22 cellular contexts compared by ENCODE assay signal in the genomic region with DNA sequence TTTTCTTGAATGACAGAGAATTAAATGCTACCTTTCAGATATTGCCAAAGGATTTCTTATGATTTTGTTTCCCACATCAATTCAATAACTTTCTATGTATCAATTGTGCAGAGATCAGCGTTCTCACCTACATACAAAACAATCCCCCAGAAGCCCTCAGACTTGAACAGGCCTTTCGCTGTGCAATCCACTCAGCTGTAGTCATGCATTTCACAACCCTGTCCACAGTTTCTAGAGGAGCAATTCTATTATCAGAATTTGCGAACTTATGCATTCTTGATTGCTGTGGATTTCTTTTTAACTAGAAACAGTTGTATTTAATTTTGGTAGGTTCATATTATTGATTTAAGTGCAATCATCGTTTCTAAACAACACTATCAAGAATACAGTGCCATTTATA. TPM values are rescaled to one million over a fixed set of nuclear protein-coding genes. Genes with fewer than 3 reads are reported as not detected.
DNase-seq lines count a peak whose midpoint lies in the region; ATAC-seq and TF ChIP-seq lines count a peak whose summit lies in the region.
"Had no signal": no experiment of that assay in that cellular context is flagged by ENCODE, and none has a peak within 500 bp of the region (broad histone marks: within the 10 kb centered on the region; RNA-seq: fewer than 3 reads in every experiment).

No MANE protein-coding gene starts in this region.

- H3K27ac ChIP-seq in BLaER1 treated with 17β-estradiol and CSF1 and Interleukin-3, amounts not matched to agents 10 nM and 100 nM: peak overlapping the region in 8 of 11 experiments; percentile 20 to 90 (median 80); a peak in 14 of 22 replicates
- peak overlapping the region; percentile 63 to 70 for H3K27ac ChIP-seq in left lung
- H3K27ac ChIP-seq: SK-N-MC had no signal

- peaks cover 14% of the 10 kb centered on the region for H3K4me1 Mint-ChIP-seq in activated T-helper 2 cell treated with anti-CD3 and anti-CD28 coated beads, Interferon-gamma antibody, Interleukin-2, Interleukin-4, amounts not matched to agents 10 μg/mL and 5 μg/mL and 100 μg/mL, durations not matched to agents 14 hours and 24 hours and 36 hours (ENCODE audit: low read depth)
- H3K4me1 Mint-ChIP-seq: natural killer cell had no signal

- ATAC-seq in left lung (peak; percentile 23), GM18870 (IDR thresholded peaks at IDR 0.05; ENCODE audit: unreplicated experiment) (no peak), HG03378 (IDR thresholded peaks at IDR 0.05; ENCODE audit: unreplicated experiment) (no peak)
- ATAC-seq: activated naive CD4-positive, alpha-beta T cell treated with anti-CD3 and anti-CD28 coated beads, Interleukin-2, amount 50 U/mL, for 72 hours; HCT116; left lobe of liver; T-helper 17 cell had no signal

- peak; percentile 24 for DNase-seq in MV-4-11 (lab: John Stamatoyannopoulos, UW)
- DNase-seq in choroid plexus epithelial cell (ENCODE audit: low read depth): peak; percentile 81
- no peak for DNase-seq in left lung
- no peak for DNase-seq in DMS 273 (lab: John Stamatoyannopoulos, UW; ENCODE audit: unreplicated experiment)
- DNase-seq in activated T-helper 2 cell treated with anti-CD3 and anti-CD28 coated beads, Interferon-gamma antibody, Interleukin-2, Interleukin-4, amounts not matched to agents 10 μg/mL and 5 μg/mL and 100 μg/mL, durations not matched to agents 14 hours and 24 hours and 36 hours (ENCODE audit: low spot score): no peak
- DNase-seq: activated CD4-positive, alpha-beta T cell treated with anti-CD3 and anti-CD28 coated beads for 48 hours; activated T-cell treated with anti-CD3 and anti-CD28 coated beads, Interleukin-2, amount 50 U/mL, for 72 hours; CD4-positive, CD25-positive, alpha-beta regulatory T cell; effector memory CD4-positive, alpha-beta T cell; GDM1; KG1; natural killer cell; NCI-H1694 treated with DMSO at 0.1 percent for 48 hours; NCI-H2171 treated with DMSO at 0.1 percent for 48 hours; T-helper 17 cell had no signal

- peaks cover 7 to 45% (median 12%) of the 10 kb centered on the region in 11 experiments; a peak in 20 of 22 replicates for H3K9me3 ChIP-seq in BLaER1 treated with 17β-estradiol and CSF1 and Interleukin-3, amounts not matched to agents 10 nM and 100 nM (replicated peaks in 1 of 11)
- no peaks in the 10 kb centered on the region for H3K9me3 ChIP-seq in left lung

- peak overlapping the region in 5 of 11 experiments; percentile 29 to 75 (median 70); a peak in 9 of 22 replicates for H3K4me2 ChIP-seq in BLaER1 treated with 17β-estradiol and CSF1 and Interleukin-3, amounts not matched to agents 10 nM and 100 nM

- H3K4me1 ChIP-seq in BLaER1 treated with 17β-estradiol and CSF1 and Interleukin-3, amounts not matched to agents 10 nM and 100 nM: peaks cover 0 to 88% (median 33%) of the 10 kb centered on the region in 10 experiments; a peak in 12 of 20 replicates
- peaks cover 0 to 13% of the 10 kb centered on the region in 2 donors for H3K4me1 ChIP-seq in left lung

- intact Hi-C loops in left lung (cut with DNase I): no loop called here
- intact Hi-C loops in activated T-helper 2 cell treated with anti-CD3 and anti-CD28 coated beads, Interferon-gamma antibody, Interleukin-2, Interleukin-4, amounts not matched to agents 10 μg/mL and 5 μg/mL and 100 μg/mL, durations not matched to agents 14 hours and 24 hours and 36 hours (cut with micrococcal nuclease): no loop called here

- H3K9me3 Mint-ChIP-seq in activated T-helper 2 cell treated with anti-CD3 and anti-CD28 coated beads, Interferon-gamma antibody, Interleukin-2, Interleukin-4, amounts not matched to agents 10 μg/mL and 5 μg/mL and 100 μg/mL, durations not matched to agents 14 hours and 24 hours and 36 hours: no peaks in the 10 kb centered on the region
- H3K9me3 Mint-ChIP-seq: activated T-cell treated with anti-CD3 and anti-CD28 coated beads, Interleukin-2, amount 50 U/mL, for 72 hours; natural killer cell had no signal

- H3K27ac Mint-ChIP-seq in activated T-helper 2 cell treated with anti-CD3 and anti-CD28 coated beads, Interferon-gamma antibody, Interleukin-2, Interleukin-4, amounts not matched to agents 10 μg/mL and 5 μg/mL and 100 μg/mL, durations not matched to agents 14 hours and 24 hours and 36 hours: no peak overlapping the region
- H3K27ac Mint-ChIP-seq: activated naive CD4-positive, alpha-beta T cell treated with anti-CD3 and anti-CD28 coated beads, Interleukin-2, amount 50 U/mL, for 72 hours; activated T-cell treated with anti-CD3 and anti-CD28 coated beads, Interleukin-2, amount 50 U/mL, for 72 hours; CD4-positive, CD25-positive, alpha-beta regulatory T cell; natural killer cell; T-helper 17 cell had no signal

- 0 out of 22 replicates have a peak, but pooled peaks cover 0 to 6% (median 0%) of the 10 kb centered on the region in 11 experiments for H3K36me3 ChIP-seq in BLaER1 treated with 17β-estradiol and CSF1 and Interleukin-3, amounts not matched to agents 10 nM and 100 nM
- no peaks in the 10 kb centered on the region for H3K36me3 ChIP-seq in left lung

- peak overlapping the region in 2 of 11 experiments; percentile 32 to 55; a peak in 4 of 22 replicates for H3K9ac ChIP-seq in BLaER1 treated with 17β-estradiol and CSF1 and Interleukin-3, amounts not matched to agents 10 nM and 100 nM

- H4K20me1 ChIP-seq in BLaER1 treated with 17β-estradiol and CSF1 and Interleukin-3, amounts not matched to agents 10 nM and 100 nM: no peaks in the 10 kb centered on the region

- H3K4me3 ChIP-seq in BLaER1 treated with 17β-estradiol and CSF1 and Interleukin-3, amounts not matched to agents 10 nM and 100 nM: no peak overlapping the region
- H3K4me3 ChIP-seq in choroid plexus epithelial cell (ENCODE audit: low read depth, low read length) (no peak overlapping the region), left lung (no peak overlapping the region)
- H3K4me3 ChIP-seq: SK-N-MC had no signal

- no peak overlapping the region for H3K4me3 Mint-ChIP-seq in activated T-helper 2 cell treated with anti-CD3 and anti-CD28 coated beads, Interferon-gamma antibody, Interleukin-2, Interleukin-4, amounts not matched to agents 10 μg/mL and 5 μg/mL and 100 μg/mL, durations not matched to agents 14 hours and 24 hours and 36 hours (ENCODE audit: low read depth)
- H3K4me3 Mint-ChIP-seq: CD4-positive, CD25-positive, alpha-beta regulatory T cell; natural killer cell had no signal

- H3K27me3 ChIP-seq in BLaER1 treated with 17β-estradiol and CSF1 and Interleukin-3, amounts not matched to agents 10 nM and 100 nM: no peaks in the 10 kb centered on the region
- H3K27me3 ChIP-seq in left lung: peaks cover 0 to 25% of the 10 kb centered on the region in 2 donors

- H3K36me3 Mint-ChIP-seq in activated T-helper 2 cell treated with anti-CD3 and anti-CD28 coated beads, Interferon-gamma antibody, Interleukin-2, Interleukin-4, amounts not matched to agents 10 μg/mL and 5 μg/mL and 100 μg/mL, durations not matched to agents 14 hours and 24 hours and 36 hours (ENCODE audit: low read depth): no peaks in the 10 kb centered on the region
- H3K36me3 Mint-ChIP-seq: CD4-positive, CD25-positive, alpha-beta regulatory T cell had no signal

- TF ChIP-seq CTCF in choroid plexus epithelial cell (conservative IDR thresholded peaks at IDR 0.05; ENCODE audit: low read depth, low read length): no peak
- TF ChIP-seq CTCF in left lung (IDR thresholded peaks at IDR 0.05): no peak

- peaks cover 67% of the 10 kb centered on the region for H3K27me3 Mint-ChIP-seq in activated T-helper 2 cell treated with anti-CD3 and anti-CD28 coated beads, Interferon-gamma antibody, Interleukin-2, Interleukin-4, amounts not matched to agents 10 μg/mL and 5 μg/mL and 100 μg/mL, durations not matched to agents 14 hours and 24 hours and 36 hours (ENCODE audit: low read depth)

RNA-seq across cellular contexts. Expression of a gene that starts 13.7 kb away (rescaled TPM):
- total RNA-seq in left lung: 100 to 1,000 TPM; 137 to 170 TPM
- total RNA-seq in activated T-helper 2 cell treated with anti-CD3 and anti-CD28 coated beads, Interferon-gamma antibody, Interleukin-2, Interleukin-4, amounts not matched to agents 10 μg/mL and 5 μg/mL and 100 μg/mL, durations not matched to agents 14 hours and 24 hours and 36 hours: 36.7 and 37.3 TPM in 2 replicates

Comparison
In these comparisons a context has a peak if more than half of its experiments do, and no peak if none do; other contexts are left out.
1. DNase-seq: peak in MV-4-11 (single experiment) and choroid plexus epithelial cell (single experiment); none in left lung (0 of 2), DMS 273 (single experiment) and activated T-helper 2 cell treated with anti-CD3 and anti-CD28 coated beads, Interferon-gamma antibody, Interleukin-2, Interleukin-4, amounts not matched to agents 10 μg/mL and 5 μg/mL and 100 μg/mL, durations not matched to agents 14 hours and 24 hours and 36 hours (single experiment).